ENCODE assay signal across 1 cellular context in genomic region chr15:92936693-92937092, GRCh38.
TF ChIP-seq lines count a peak whose summit lies in the region.

No MANE protein-coding gene starts in this region.

TF ChIP-seq in GM23338, 12 proteins besides CTCF, POLR2A, EP300 and RAD21 (continued from another document):
- no peak for TF ChIP-seq NANOG (IDR thresholded peaks at IDR 0.05; ENCODE audit: borderline replicate concordance)
- TF ChIP-seq ZNF462 (CRISPR knock-in tag; IDR thresholded peaks at IDR 0.05) = no peak
- no peak for TF ChIP-seq ZNF114 (CRISPR knock-in tag; IDR thresholded peaks at IDR 0.05)
- TF ChIP-seq STAT1 (IDR thresholded peaks at IDR 0.05; ENCODE audit: unreplicated experiment) = no peak
- TF ChIP-seq JUNB (IDR thresholded peaks at IDR 0.05; ENCODE audit: unreplicated experiment) = no peak
TF ChIP-seq in GM23338: peak in this region for 0.
